6 cellular contexts compared by ENCODE assay signal in genomic region chr14:22976620-22977433, GRCh38. TPM values are rescaled to one million over a fixed set of nuclear protein-coding genes. Genes with fewer than 3 reads are reported as not detected.
DNase-seq lines count a peak whose midpoint lies in the region; ATAC-seq and TF ChIP-seq lines count a peak whose summit lies in the region.

No MANE protein-coding gene starts in this region.

- no peaks in the 10 kb centered on the region for H3K9me3 Mint-ChIP-seq in T-helper 2 cell treated with Interferon-gamma antibody and Interleukin-4, amounts not matched to agents 5 μg/mL and 100 μg/mL, for 36 hours

- H3K27ac ChIP-seq in VCaP (peak overlapping the region; percentile 73), mesodermal cell (ENCODE audit: low read depth, low read length, severe bottlenecking) (peak overlapping the region; percentile 98)

- peaks cover 46% of the 10 kb centered on the region for H3K4me1 ChIP-seq in mesodermal cell (ENCODE audit: control insufficient read depth, insufficient read depth, low read length, poor library complexity, severe bottlenecking)

- no peak overlapping the region for H3K4me3 Mint-ChIP-seq in T-helper 2 cell treated with Interferon-gamma antibody and Interleukin-4, amounts not matched to agents 5 μg/mL and 100 μg/mL, for 36 hours

- no peaks in the 10 kb centered on the region for H3K36me3 Mint-ChIP-seq in T-helper 2 cell treated with Interferon-gamma antibody and Interleukin-4, amounts not matched to agents 5 μg/mL and 100 μg/mL, for 36 hours (ENCODE audit: low read depth)

- H3K4me3 ChIP-seq in mesodermal cell (ENCODE audit: extremely low read depth, insufficient read depth, low read length, poor library complexity, severe bottlenecking): no peak overlapping the region

- DNase-seq in GF-D8 (lab: John Stamatoyannopoulos, UW) (peak; percentile 14), AG20443 (ENCODE audit: low spot score) (no peak)
- no peak for DNase-seq in T-helper 2 cell treated with Interferon-gamma antibody and Interleukin-4, amounts not matched to agents 5 μg/mL and 100 μg/mL, for 36 hours (ENCODE audit: low spot score)

- WGBS in mesodermal cell (ENCODE audit: insufficient coverage in 2 of 2), 2 experiments: 72 to 90% methylated on average over 4 to 6 of the region's 6 CpGs

- peaks cover 5% of the 10 kb centered on the region for H3K4me1 Mint-ChIP-seq in T-helper 2 cell treated with Interferon-gamma antibody and Interleukin-4, amounts not matched to agents 5 μg/mL and 100 μg/mL, for 36 hours (ENCODE audit: low read depth)

- H3K36me3 ChIP-seq in mesodermal cell (ENCODE audit: control insufficient read depth, insufficient read depth, low read length): peaks cover 55% of the 10 kb centered on the region

- H3K27ac Mint-ChIP-seq in T-helper 2 cell treated with Interferon-gamma antibody and Interleukin-4, amounts not matched to agents 5 μg/mL and 100 μg/mL, for 36 hours: no peak overlapping the region

- peaks cover 20% of the 10 kb centered on the region for H3K27me3 Mint-ChIP-seq in T-helper 2 cell treated with Interferon-gamma antibody and Interleukin-4, amounts not matched to agents 5 μg/mL and 100 μg/mL, for 36 hours (ENCODE audit: low read depth)

- no peak for ATAC-seq in HG02840 (IDR thresholded peaks at IDR 0.05; ENCODE audit: low FRiP score, unreplicated experiment)

- no peak for TF ChIP-seq CTCF in VCaP (conservative IDR thresholded peaks at IDR 0.05)

- no peaks in the 10 kb centered on the region for H3K9me3 ChIP-seq in mesodermal cell (ENCODE audit: control insufficient read depth, low read length)

RNA-seq across cellular contexts. Expression of gene AJUBA, which starts 5.5 kb away (rescaled TPM):
- polyA plus RNA-seq in mesodermal cell (2013, experiment 1 of 2): 28.9 TPM
- polyA plus RNA-seq in mesodermal cell (2013, experiment 2 of 2): 32.1 TPM

RNA-seq across cellular contexts. Expression of gene HAUS4, which starts 19.9 kb away (rescaled TPM):
- polyA plus RNA-seq in mesodermal cell (2013, experiment 1 of 2): 51.5 TPM
- polyA plus RNA-seq in mesodermal cell (2013, experiment 2 of 2): 49.6 TPM

RNA-seq across cellular contexts. Expression of gene C14orf93, which starts 33.1 kb away (rescaled TPM):
- 10.8 TPM for polyA plus RNA-seq in mesodermal cell (2013, experiment 1 of 2)
- polyA plus RNA-seq in mesodermal cell (2013, experiment 2 of 2): 11.3 TPM

RNA-seq across cellular contexts. Expression of gene PRMT5, which starts 47.7 kb away (rescaled TPM):
- 85.0 TPM for polyA plus RNA-seq in mesodermal cell (2013, experiment 1 of 2)
- polyA plus RNA-seq in mesodermal cell (2013, experiment 2 of 2): 88.3 TPM

RNA-seq across cellular contexts. Expression of gene PSMB5, which starts 57.9 kb away (rescaled TPM):
- 205 TPM for polyA plus RNA-seq in mesodermal cell (2013, experiment 1 of 2)
- polyA plus RNA-seq in mesodermal cell (2013, experiment 2 of 2): 202 TPM
